12 cellular contexts compared by ENCODE assay signal in the genomic region with DNA sequence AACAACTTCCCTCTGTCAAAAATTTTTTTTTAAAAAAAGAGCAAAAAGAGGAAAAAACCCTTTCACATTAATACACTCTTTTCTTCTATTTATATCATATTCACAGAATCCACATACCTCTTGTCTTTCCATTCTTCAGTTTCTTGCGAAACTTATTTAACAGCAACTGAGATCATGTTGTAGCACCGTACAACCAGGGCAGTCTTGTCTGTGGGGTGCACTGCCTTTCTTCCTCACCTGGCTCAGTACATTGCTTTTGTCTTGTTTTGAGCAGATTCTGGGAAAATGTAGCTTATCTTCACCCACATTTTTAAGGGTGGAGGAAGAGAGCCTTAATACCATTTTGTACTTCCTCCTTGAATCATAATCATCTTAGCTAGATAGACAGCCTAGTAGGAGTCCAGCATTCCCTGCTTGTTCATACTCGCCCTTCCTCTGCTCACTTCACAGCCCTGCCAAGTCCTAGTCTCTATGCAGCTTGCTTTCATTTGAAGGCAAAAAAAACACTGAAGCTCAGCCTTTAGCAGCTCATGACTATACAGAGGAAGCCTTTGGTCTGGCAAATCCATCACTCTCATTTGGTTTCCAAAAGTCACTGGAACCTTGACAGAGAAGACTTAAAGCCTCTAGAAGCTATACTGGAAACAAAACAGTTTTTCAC.
DNase-seq lines count a peak whose midpoint lies in the region; ATAC-seq, FAIRE-seq and TF ChIP-seq lines count a peak whose summit lies in the region.
"Had no signal": no experiment of that assay in that cellular context is flagged by ENCODE, and none has a peak within 500 bp of the region (broad histone marks: within the 10 kb centered on the region; RNA-seq: fewer than 3 reads in every experiment).

No MANE protein-coding gene starts in this region.

- H3K4me3 ChIP-seq in astrocyte (ENCODE audit: insufficient read depth, low read depth, low read length) (no peak overlapping the region), left ventricle myocardium inferior (no peak overlapping the region), stomach (no peak overlapping the region)
- H3K4me3 ChIP-seq: right lobe of liver had no signal

- no peaks in the 10 kb centered on the region for H3K27me3 Mint-ChIP-seq in astrocyte (ENCODE audit: low read depth, unreplicated experiment)
- H3K27me3 Mint-ChIP-seq in type B pancreatic cell: no peaks in the 10 kb centered on the region

- H3K9ac ChIP-seq in astrocyte (ENCODE audit: low read length): no peak overlapping the region

- no peak overlapping the region for H3K4me3 Mint-ChIP-seq in astrocyte (ENCODE audit: unreplicated experiment)
- no peak overlapping the region for H3K4me3 Mint-ChIP-seq in type B pancreatic cell

- H3K9me3 Mint-ChIP-seq in astrocyte (ENCODE audit: unreplicated experiment): no peaks in the 10 kb centered on the region
- H3K9me3 Mint-ChIP-seq in type B pancreatic cell: no peaks in the 10 kb centered on the region

- intact Hi-C loops in left ventricle myocardium inferior (cut with micrococcal nuclease) (no loop called here), stomach (cut with DNase I; ENCODE audit: low total_unique reads) (no loop called here)

- TF ChIP-seq POLR2A in stomach (IDR thresholded peaks at IDR 0.05): no peak

- no peak overlapping the region for H3K27ac ChIP-seq in astrocyte (ENCODE audit: low read depth, low read length)
- H3K27ac ChIP-seq in left ventricle myocardium inferior (replicated peaks): peak overlapping the region; percentile 36
- no peak overlapping the region for H3K27ac ChIP-seq in stomach
- H3K27ac ChIP-seq: right lobe of liver had no signal

- H4K20me1 ChIP-seq in astrocyte (ENCODE audit: insufficient read depth, low read length): no peaks in the 10 kb centered on the region

- H3K9me3 ChIP-seq in astrocyte (ENCODE audit: insufficient read depth, low read depth, low read length): no peaks in the 10 kb centered on the region
- no peaks in the 10 kb centered on the region for H3K9me3 ChIP-seq in left ventricle myocardium inferior (replicated peaks)
- H3K9me3 ChIP-seq in stomach: no peaks in the 10 kb centered on the region
- H3K9me3 ChIP-seq: right lobe of liver had no signal

- H3K36me3 Mint-ChIP-seq in astrocyte (ENCODE audit: low read depth, unreplicated experiment): no peaks in the 10 kb centered on the region
- no peaks in the 10 kb centered on the region for H3K36me3 Mint-ChIP-seq in type B pancreatic cell

- FAIRE-seq in astrocyte (lab: Jason Lieb, UNC): no peak
- FAIRE-seq: A204.1 had no signal

- TF ChIP-seq EP300 in stomach (IDR thresholded peaks at IDR 0.05): no peak

- H3K4me1 ChIP-seq in astrocyte (ENCODE audit: insufficient read depth, low read length) (no peaks in the 10 kb centered on the region), left ventricle myocardium inferior (peaks cover 17% of the 10 kb centered on the region), stomach (no peaks in the 10 kb centered on the region)
- H3K4me1 ChIP-seq: right lobe of liver had no signal

- H3K27me3 ChIP-seq in astrocyte (ENCODE audit: insufficient read depth, low read length) (no peaks in the 10 kb centered on the region), left ventricle myocardium inferior (ENCODE audit: low read depth) (no peaks in the 10 kb centered on the region), stomach (no peaks in the 10 kb centered on the region)
- H3K27me3 ChIP-seq: right lobe of liver had no signal

- 74 to 84% (median 77%) methylated on average over 3 of the region's 3 CpGs for WGBS in stomach, 5 donors

- H3K36me3 ChIP-seq in astrocyte (ENCODE audit: insufficient read depth, low read length) (no peaks in the 10 kb centered on the region), left ventricle myocardium inferior (no peaks in the 10 kb centered on the region), stomach (no peaks in the 10 kb centered on the region)
- H3K36me3 ChIP-seq: right lobe of liver had no signal

- peaks cover 15% of the 10 kb centered on the region for H3K4me1 Mint-ChIP-seq in astrocyte (ENCODE audit: low read depth, unreplicated experiment)
- H3K4me1 Mint-ChIP-seq in type B pancreatic cell (ENCODE audit: unreplicated experiment): peaks cover 13% of the 10 kb centered on the region

- H3K27ac Mint-ChIP-seq in astrocyte (ENCODE audit: unreplicated experiment) (no peak overlapping the region), type B pancreatic cell (peak overlapping the region; percentile 52)

- no peak for ATAC-seq in HG03354 (IDR thresholded peaks at IDR 0.05; ENCODE audit: poor library complexity, severe bottlenecking, unreplicated experiment)
- no peak for ATAC-seq in HG02798 (IDR thresholded peaks at IDR 0.05; ENCODE audit: poor library complexity, unreplicated experiment)
- ATAC-seq: right lobe of liver had no signal

- H2AFZ ChIP-seq in astrocyte (ENCODE audit: low read depth, low read length): no peak overlapping the region

- no peak overlapping the region for H3K4me2 ChIP-seq in astrocyte (ENCODE audit: low read length)

- TF ChIP-seq CTCF in astrocyte (IDR thresholded peaks at IDR 0.05; ENCODE audit: insufficient read depth, low read depth, low read length) (no peak), left ventricle myocardium inferior (IDR thresholded peaks at IDR 0.05; ENCODE audit: borderline replicate concordance) (no peak), type B pancreatic cell (conservative IDR thresholded peaks at IDR 0.05) (no peak), stomach (IDR thresholded peaks at IDR 0.05) (no peak)

- H3K79me2 ChIP-seq in astrocyte (ENCODE audit: insufficient read depth, low read length): no peaks in the 10 kb centered on the region

- DNase-seq in NCI-H82 (lab: John Stamatoyannopoulos, UW): peak; percentile 4
- no peak for DNase-seq in NCI-H82 treated with DMSO at 0.1 percent for 48 hours (lab: John Stamatoyannopoulos, UW; ENCODE audit: unreplicated experiment)
- peak; percentile 22 for DNase-seq in astrocyte (ENCODE audit: low read depth)
- DNase-seq in left ventricle myocardium inferior: no peak
- DNase-seq in type B pancreatic cell (ENCODE audit: extremely low spot score, unreplicated experiment): no peak
- DNase-seq in stomach: no peak
- DNase-seq: activated T-cell treated with anti-CD3 and anti-CD28 coated beads for 4 hours, HCEC 1CT, right lobe of liver had no signal

Comparison
In these comparisons a context has a peak if more than half of its experiments do, and no peak if none do; other contexts are left out.
1. DNase-seq: peak in NCI-H82 (single experiment) and astrocyte (single experiment); none in NCI-H82 treated with DMSO at 0.1 percent for 48 hours (single experiment), left ventricle myocardium inferior (single experiment), type B pancreatic cell (single experiment) and stomach (single experiment).